In the genomic region with DNA sequence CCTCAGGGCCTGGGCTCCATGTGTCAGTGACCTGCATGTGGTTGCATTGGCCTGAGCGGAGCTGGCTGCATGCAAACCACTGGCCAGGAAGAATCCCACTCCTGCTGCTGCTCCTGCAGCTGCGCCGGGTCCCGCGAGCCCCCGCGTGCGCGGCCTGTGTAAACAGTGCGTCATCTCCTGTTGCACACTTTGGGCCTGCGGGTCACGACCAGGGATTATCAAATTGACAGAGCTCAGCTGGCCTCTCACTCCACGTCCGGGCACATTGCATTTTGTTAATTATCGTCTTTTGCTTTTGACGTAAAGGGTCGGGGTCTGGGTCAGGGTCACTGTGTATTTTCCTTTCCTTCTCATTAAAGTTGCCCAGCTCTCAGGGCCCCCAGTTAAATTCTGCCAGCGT, we compare ENCODE assay signal across 1 cellular context.
TF ChIP-seq lines count a peak whose summit lies in the region.

No MANE protein-coding gene starts in this region.

TF ChIP-seq in HepG2, 621 proteins besides CTCF, POLR2A, EP300 and RAD21 (continued from another document and continues in another):
- TF ChIP-seq, protein P1, sequence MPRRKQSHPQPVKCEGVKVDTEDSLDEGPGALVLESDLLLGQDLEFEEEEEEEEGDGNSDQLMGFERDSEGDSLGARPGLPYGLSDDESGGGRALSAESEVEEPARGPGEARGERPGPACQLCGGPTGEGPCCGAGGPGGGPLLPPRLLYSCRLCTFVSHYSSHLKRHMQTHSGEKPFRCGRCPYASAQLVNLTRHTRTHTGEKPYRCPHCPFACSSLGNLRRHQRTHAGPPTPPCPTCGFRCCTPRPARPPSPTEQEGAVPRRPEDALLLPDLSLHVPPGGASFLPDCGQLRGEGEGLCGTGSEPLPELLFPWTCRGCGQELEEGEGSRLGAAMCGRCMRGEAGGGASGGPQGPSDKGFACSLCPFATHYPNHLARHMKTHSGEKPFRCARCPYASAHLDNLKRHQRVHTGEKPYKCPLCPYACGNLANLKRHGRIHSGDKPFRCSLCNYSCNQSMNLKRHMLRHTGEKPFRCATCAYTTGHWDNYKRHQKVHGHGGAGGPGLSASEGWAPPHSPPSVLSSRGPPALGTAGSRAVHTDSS (CRISPR knock-in tag; conservative IDR thresholded peaks at IDR 0.05): no peak
- TF ChIP-seq ZSCAN9 (CRISPR knock-in tag; IDR thresholded peaks at IDR 0.05; ENCODE audit: borderline replicate concordance) (no peak; the same call in 1 of the 2 replicates), EHMT2 (IDR thresholded peaks at IDR 0.05; ENCODE audit: borderline replicate concordance, low read depth, low read length) (no peak), ZFP62 (CRISPR knock-in tag; IDR thresholded peaks at IDR 0.05) (no peak), U2AF1 (optimal IDR thresholded peaks at IDR 0.05; ENCODE audit: low read depth, low read length) (no peak), ZNF143 (CRISPR knock-in tag; IDR thresholded peaks at IDR 0.05) (0 out of 2 replicates have a peak, but pooled peaks have one; percentile 31), TSC22D2 (CRISPR knock-in tag; IDR thresholded peaks at IDR 0.05; ENCODE audit: borderline replicate concordance) (no peak), ZFP36L2 (CRISPR knock-in tag; IDR thresholded peaks at IDR 0.05) (no peak), ZNF12 (CRISPR knock-in tag; IDR thresholded peaks at IDR 0.05) (no peak), ZNF558 (CRISPR knock-in tag; IDR thresholded peaks at IDR 0.05; ENCODE audit: borderline replicate concordance) (no peak; the same call in 1 of the 2 replicates), ZIK1 (CRISPR knock-in tag; IDR thresholded peaks at IDR 0.05; ENCODE audit: borderline replicate concordance, low read depth) (no peak; the same call in 1 of the 2 replicates), ZNF451 (CRISPR knock-in tag; IDR thresholded peaks at IDR 0.05) (no peak), PHF8 (CRISPR knock-in tag; IDR thresholded peaks at IDR 0.05) (no peak), ZNF317 (CRISPR knock-in tag; IDR thresholded peaks at IDR 0.05) (peak; percentile 61; the same call in 1 of the 2 replicates), SRSF9 (IDR thresholded peaks at IDR 0.05; ENCODE audit: borderline replicate concordance, insufficient read depth, low read depth, low read length, poor library complexity, severe bottlenecking) (no peak), JARID2 (CRISPR knock-in tag; IDR thresholded peaks at IDR 0.05; ENCODE audit: insufficient replicate concordance) (no peak), MTA3 (CRISPR knock-in tag; IDR thresholded peaks at IDR 0.05) (no peak), KLF12 (CRISPR knock-in tag; IDR thresholded peaks at IDR 0.05; ENCODE audit: borderline replicate concordance) (no peak), PHF5A (CRISPR knock-in tag; IDR thresholded peaks at IDR 0.05; ENCODE audit: low read depth, unreplicated experiment) (no peak), MEIS1 (CRISPR knock-in tag; IDR thresholded peaks at IDR 0.05; ENCODE audit: borderline replicate concordance) (0 out of 2 replicates have a peak, but pooled peaks have one; percentile 32)
- TF ChIP-seq, protein P2, sequence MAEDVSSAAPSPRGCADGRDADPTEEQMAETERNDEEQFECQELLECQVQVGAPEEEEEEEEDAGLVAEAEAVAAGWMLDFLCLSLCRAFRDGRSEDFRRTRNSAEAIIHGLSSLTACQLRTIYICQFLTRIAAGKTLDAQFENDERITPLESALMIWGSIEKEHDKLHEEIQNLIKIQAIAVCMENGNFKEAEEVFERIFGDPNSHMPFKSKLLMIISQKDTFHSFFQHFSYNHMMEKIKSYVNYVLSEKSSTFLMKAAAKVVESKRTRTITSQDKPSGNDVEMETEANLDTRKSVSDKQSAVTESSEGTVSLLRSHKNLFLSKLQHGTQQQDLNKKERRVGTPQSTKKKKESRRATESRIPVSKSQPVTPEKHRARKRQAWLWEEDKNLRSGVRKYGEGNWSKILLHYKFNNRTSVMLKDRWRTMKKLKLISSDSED (CRISPR knock-in tag; IDR thresholded peaks at IDR 0.05): no peak
- TF ChIP-seq, protein P3, sequence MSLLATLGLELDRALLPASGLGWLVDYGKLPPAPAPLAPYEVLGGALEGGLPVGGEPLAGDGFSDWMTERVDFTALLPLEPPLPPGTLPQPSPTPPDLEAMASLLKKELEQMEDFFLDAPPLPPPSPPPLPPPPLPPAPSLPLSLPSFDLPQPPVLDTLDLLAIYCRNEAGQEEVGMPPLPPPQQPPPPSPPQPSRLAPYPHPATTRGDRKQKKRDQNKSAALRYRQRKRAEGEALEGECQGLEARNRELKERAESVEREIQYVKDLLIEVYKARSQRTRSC (CRISPR knock-in tag; IDR thresholded peaks at IDR 0.05; ENCODE audit: low read depth): no peak
- TF ChIP-seq, protein P4, sequence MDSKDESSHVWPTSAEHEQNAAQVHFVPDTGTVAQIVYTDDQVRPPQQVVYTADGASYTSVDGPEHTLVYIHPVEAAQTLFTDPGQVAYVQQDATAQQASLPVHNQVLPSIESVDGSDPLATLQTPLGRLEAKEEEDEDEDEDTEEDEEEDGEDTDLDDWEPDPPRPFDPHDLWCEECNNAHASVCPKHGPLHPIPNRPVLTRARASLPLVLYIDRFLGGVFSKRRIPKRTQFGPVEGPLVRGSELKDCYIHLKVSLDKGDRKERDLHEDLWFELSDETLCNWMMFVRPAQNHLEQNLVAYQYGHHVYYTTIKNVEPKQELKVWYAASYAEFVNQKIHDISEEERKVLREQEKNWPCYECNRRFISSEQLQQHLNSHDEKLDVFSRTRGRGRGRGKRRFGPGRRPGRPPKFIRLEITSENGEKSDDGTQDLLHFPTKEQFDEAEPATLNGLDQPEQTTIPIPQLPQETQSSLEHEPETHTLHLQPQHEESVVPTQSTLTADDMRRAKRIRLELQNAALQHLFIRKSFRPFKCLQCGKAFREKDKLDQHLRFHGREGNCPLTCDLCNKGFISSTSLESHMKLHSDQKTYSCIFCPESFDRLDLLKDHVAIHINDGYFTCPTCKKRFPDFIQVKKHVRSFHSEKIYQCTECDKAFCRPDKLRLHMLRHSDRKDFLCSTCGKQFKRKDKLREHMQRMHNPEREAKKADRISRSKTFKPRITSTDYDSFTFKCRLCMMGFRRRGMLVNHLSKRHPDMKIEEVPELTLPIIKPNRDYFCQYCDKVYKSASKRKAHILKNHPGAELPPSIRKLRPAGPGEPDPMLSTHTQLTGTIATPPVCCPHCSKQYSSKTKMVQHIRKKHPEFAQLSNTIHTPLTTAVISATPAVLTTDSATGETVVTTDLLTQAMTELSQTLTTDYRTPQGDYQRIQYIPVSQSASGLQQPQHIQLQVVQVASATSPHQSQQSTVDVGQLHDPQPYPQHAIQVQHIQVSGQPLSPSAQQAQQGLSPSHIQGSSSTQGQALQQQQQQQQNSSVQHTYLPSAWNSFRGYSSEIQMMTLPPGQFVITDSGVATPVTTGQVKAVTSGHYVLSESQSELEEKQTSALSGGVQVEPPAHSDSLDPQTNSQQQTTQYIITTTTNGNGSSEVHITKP (CRISPR knock-in tag; IDR thresholded peaks at IDR 0.05; ENCODE audit: low read depth): 0 out of 2 replicates have a peak, but pooled peaks have one; percentile 22
- TF ChIP-seq, protein P5, sequence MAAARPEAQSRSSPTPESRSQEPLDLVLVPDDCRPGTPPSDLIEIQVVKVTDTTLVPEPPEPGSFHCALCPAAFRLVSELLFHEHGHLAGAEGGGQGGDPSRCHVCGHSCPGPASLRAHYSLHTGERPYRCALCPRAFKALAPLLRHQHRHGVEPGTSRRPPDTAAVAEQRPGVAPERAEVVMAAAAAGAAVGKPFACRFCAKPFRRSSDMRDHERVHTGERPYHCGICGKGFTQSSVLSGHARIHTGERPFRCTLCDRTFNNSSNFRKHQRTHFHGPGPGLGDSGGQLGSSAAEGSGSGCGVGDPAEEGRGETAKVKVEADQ (CRISPR knock-in tag; IDR thresholded peaks at IDR 0.05; ENCODE audit: borderline replicate concordance): no peak
- TF ChIP-seq, protein P6, sequence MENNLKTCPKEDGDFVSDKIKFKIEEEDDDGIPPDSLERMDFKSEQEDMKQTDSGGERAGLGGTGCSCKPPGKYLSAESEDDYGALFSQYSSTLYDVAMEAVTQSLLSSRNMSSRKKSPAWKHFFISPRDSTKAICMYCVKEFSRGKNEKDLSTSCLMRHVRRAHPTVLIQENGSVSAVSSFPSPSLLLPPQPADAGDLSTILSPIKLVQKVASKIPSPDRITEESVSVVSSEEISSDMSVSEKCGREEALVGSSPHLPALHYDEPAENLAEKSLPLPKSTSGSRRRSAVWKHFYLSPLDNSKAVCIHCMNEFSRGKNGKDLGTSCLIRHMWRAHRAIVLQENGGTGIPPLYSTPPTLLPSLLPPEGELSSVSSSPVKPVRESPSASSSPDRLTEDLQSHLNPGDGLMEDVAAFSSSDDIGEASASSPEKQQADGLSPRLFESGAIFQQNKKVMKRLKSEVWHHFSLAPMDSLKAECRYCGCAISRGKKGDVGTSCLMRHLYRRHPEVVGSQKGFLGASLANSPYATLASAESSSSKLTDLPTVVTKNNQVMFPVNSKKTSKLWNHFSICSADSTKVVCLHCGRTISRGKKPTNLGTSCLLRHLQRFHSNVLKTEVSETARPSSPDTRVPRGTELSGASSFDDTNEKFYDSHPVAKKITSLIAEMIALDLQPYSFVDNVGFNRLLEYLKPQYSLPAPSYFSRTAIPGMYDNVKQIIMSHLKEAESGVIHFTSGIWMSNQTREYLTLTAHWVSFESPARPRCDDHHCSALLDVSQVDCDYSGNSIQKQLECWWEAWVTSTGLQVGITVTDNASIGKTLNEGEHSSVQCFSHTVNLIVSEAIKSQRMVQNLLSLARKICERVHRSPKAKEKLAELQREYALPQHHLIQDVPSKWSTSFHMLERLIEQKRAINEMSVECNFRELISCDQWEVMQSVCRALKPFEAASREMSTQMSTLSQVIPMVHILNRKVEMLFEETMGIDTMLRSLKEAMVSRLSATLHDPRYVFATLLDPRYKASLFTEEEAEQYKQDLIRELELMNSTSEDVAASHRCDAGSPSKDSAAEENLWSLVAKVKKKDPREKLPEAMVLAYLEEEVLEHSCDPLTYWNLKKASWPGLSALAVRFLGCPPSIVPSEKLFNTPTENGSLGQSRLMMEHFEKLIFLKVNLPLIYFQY (CRISPR knock-in tag; IDR thresholded peaks at IDR 0.05; ENCODE audit: borderline replicate concordance): peak; percentile 89
- TF ChIP-seq, protein P7, sequence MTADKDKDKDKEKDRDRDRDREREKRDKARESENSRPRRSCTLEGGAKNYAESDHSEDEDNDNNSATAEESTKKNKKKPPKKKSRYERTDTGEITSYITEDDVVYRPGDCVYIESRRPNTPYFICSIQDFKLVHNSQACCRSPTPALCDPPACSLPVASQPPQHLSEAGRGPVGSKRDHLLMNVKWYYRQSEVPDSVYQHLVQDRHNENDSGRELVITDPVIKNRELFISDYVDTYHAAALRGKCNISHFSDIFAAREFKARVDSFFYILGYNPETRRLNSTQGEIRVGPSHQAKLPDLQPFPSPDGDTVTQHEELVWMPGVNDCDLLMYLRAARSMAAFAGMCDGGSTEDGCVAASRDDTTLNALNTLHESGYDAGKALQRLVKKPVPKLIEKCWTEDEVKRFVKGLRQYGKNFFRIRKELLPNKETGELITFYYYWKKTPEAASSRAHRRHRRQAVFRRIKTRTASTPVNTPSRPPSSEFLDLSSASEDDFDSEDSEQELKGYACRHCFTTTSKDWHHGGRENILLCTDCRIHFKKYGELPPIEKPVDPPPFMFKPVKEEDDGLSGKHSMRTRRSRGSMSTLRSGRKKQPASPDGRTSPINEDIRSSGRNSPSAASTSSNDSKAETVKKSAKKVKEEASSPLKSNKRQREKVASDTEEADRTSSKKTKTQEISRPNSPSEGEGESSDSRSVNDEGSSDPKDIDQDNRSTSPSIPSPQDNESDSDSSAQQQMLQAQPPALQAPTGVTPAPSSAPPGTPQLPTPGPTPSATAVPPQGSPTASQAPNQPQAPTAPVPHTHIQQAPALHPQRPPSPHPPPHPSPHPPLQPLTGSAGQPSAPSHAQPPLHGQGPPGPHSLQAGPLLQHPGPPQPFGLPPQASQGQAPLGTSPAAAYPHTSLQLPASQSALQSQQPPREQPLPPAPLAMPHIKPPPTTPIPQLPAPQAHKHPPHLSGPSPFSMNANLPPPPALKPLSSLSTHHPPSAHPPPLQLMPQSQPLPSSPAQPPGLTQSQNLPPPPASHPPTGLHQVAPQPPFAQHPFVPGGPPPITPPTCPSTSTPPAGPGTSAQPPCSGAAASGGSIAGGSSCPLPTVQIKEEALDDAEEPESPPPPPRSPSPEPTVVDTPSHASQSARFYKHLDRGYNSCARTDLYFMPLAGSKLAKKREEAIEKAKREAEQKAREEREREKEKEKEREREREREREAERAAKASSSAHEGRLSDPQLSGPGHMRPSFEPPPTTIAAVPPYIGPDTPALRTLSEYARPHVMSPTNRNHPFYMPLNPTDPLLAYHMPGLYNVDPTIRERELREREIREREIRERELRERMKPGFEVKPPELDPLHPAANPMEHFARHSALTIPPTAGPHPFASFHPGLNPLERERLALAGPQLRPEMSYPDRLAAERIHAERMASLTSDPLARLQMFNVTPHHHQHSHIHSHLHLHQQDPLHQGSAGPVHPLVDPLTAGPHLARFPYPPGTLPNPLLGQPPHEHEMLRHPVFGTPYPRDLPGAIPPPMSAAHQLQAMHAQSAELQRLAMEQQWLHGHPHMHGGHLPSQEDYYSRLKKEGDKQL (CRISPR knock-in tag; IDR thresholded peaks at IDR 0.05; ENCODE audit: low read depth): peak; percentile 71
- TF ChIP-seq, protein P8, sequence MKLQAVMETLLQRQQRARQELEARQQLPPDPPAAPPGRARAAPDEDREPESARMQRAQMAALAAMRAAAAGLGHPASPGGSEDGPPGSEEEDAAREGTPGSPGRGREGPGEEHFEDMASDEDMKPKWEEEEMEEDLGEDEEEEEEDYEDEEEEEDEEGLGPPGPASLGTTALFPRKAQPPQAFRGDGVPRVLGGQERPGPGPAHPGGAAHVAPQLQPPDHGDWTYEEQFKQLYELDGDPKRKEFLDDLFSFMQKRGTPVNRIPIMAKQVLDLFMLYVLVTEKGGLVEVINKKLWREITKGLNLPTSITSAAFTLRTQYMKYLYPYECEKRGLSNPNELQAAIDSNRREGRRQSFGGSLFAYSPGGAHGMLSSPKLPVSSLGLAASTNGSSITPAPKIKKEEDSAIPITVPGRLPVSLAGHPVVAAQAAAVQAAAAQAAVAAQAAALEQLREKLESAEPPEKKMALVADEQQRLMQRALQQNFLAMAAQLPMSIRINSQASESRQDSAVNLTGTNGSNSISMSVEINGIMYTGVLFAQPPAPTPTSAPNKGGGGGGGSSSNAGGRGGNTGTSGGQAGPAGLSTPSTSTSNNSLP (IDR thresholded peaks at IDR 0.05; ENCODE audit: low read depth, low read length): peak; percentile 35; the same call in 1 of the 2 replicates
